Comparison of ENCODE assay signal across 1 cellular context in the genomic region with DNA sequence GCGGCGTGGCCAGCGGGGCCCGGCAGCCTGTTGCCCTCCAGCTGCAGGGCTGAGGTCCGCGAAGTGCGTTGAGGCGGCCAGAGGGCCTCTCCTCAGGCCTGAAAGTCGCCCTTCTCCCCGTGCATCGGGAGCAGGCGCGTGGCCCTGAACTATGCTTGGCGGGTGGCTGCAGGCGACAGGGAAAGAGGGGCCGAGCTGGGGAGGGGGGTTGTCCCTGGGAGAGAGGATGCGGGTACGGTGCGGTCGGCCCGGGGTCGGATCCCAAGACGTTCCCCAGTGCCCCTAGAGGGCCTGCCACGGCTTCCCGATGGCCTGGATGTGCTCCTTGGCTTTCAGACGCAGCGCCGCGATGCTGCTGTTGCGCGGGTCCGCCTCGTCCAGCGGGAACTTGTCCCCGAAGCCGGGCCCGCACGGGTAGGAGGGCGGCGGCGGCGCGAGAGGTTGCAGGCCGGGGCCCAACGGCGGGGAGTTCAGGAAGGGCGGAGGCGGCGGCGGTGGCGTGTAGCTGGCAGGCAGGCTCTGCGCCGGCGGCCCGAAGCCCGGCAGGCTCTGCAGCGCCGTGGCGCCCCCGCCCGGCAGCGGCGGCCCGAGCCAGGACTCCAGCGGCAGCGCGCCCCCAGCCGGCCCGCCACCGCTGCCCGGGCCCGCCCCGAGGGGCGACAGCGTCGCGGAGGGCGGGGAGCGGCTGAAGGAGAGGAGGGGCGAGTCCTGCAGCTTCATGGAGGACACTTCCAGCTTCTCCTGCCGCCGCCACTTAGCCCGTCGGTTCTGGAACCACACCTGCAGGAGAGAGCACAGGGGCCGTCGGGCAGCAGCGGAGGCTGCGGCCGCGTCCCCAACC.
TF ChIP-seq lines count a peak whose summit lies in the region.

No MANE protein-coding gene starts in this region.

TF ChIP-seq in GM12878, 131 proteins besides CTCF, POLR2A, EP300 and RAD21:
- peak; percentile 93 for TF ChIP-seq SUZ12 (IDR thresholded peaks at IDR 0.05; ENCODE audit: unreplicated experiment)
- TF ChIP-seq, protein P1, sequence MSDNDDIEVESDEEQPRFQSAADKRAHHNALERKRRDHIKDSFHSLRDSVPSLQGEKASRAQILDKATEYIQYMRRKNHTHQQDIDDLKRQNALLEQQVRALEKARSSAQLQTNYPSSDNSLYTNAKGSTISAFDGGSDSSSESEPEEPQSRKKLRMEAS (IDR thresholded peaks at IDR 0.05; ENCODE audit: low read depth, low read length) = no peak
